13 cellular contexts compared by ENCODE assay signal in genomic region chr17:43406676-43407645, GRCh38. TPM values are rescaled to one million over a fixed set of nuclear protein-coding genes. Genes with fewer than 3 reads are reported as not detected.
DNase-seq lines count a peak whose midpoint lies in the region; TF ChIP-seq lines count a peak whose summit lies in the region.
"Had no signal": no experiment of that assay in that cellular context is flagged by ENCODE, and none has a peak within 500 bp of the region (broad histone marks: within the 10 kb centered on the region; RNA-seq: fewer than 3 reads in every experiment).

No MANE protein-coding gene starts in this region.

- peak overlapping the region; percentile 57 for H2AFZ ChIP-seq in fibroblast of lung (ENCODE audit: low read length)

- peaks cover 44% of the 10 kb centered on the region for H3K4me1 Mint-ChIP-seq in osteocyte (ENCODE audit: unreplicated experiment)
- H3K4me1 Mint-ChIP-seq: activated T-helper 17 cell treated with anti-CD3 and anti-CD28 coated beads, Interleukin-2, amount 50 U/mL, for 72 hours; stimulated activated effector memory CD8-positive, alpha-beta T cell treated with anti-CD3 and anti-CD28 coated beads, Interleukin-12 subunit alpha, Interleukin-12 subunit beta, amount 100 ng/mL, for 72 hours had no signal

- no peaks in the 10 kb centered on the region for H3K27me3 ChIP-seq in fibroblast of lung (ENCODE audit: control insufficient read depth, insufficient read depth, low read length)

- no peaks in the 10 kb centered on the region for H4K20me1 ChIP-seq in fibroblast of lung (ENCODE audit: control insufficient read depth, extremely low read depth, insufficient read depth, low read length)

- H3K27ac ChIP-seq in fibroblast of lung (ENCODE audit: insufficient read depth, low read length) = peak overlapping the region; percentile 48
- H3K27ac ChIP-seq: KMS-11 had no signal

- no peaks in the 10 kb centered on the region for H3K9me3 Mint-ChIP-seq in osteocyte (ENCODE audit: unreplicated experiment)
- H3K9me3 Mint-ChIP-seq: activated T-helper 17 cell treated with anti-CD3 and anti-CD28 coated beads, Interleukin-2, amount 50 U/mL, for 72 hours; stimulated activated effector memory CD8-positive, alpha-beta T cell treated with anti-CD3 and anti-CD28 coated beads, Interleukin-12 subunit alpha, Interleukin-12 subunit beta, amount 100 ng/mL, for 72 hours had no signal

- H3K79me2 ChIP-seq in fibroblast of lung (ENCODE audit: control insufficient read depth, insufficient read depth, low read length) = no peaks in the 10 kb centered on the region

- H3K9ac ChIP-seq in fibroblast of lung (ENCODE audit: insufficient read depth, low read length) = no peak overlapping the region
- H3K9ac ChIP-seq: KMS-11 had no signal

- no peaks in the 10 kb centered on the region for H3K27me3 Mint-ChIP-seq in osteocyte (ENCODE audit: unreplicated experiment)

- no peak overlapping the region for H3K4me3 Mint-ChIP-seq in osteocyte (ENCODE audit: unreplicated experiment)
- H3K4me3 Mint-ChIP-seq: activated T-helper 17 cell treated with anti-CD3 and anti-CD28 coated beads, Interleukin-2, amount 50 U/mL, for 72 hours; stimulated activated effector memory CD8-positive, alpha-beta T cell treated with anti-CD3 and anti-CD28 coated beads, Interleukin-12 subunit alpha, Interleukin-12 subunit beta, amount 100 ng/mL, for 72 hours had no signal

- H3K27ac Mint-ChIP-seq in osteocyte (ENCODE audit: unreplicated experiment) = peak overlapping the region; percentile 56
- H3K27ac Mint-ChIP-seq: activated T-helper 17 cell treated with anti-CD3 and anti-CD28 coated beads, Interleukin-2, amount 50 U/mL, for 72 hours; stimulated activated effector memory CD8-positive, alpha-beta T cell treated with anti-CD3 and anti-CD28 coated beads, Interleukin-12 subunit alpha, Interleukin-12 subunit beta, amount 100 ng/mL, for 72 hours had no signal

- peaks cover 12% of the 10 kb centered on the region for H3K4me1 ChIP-seq in fibroblast of lung (ENCODE audit: control insufficient read depth, extremely low read depth, insufficient read depth, low read length)

- TF ChIP-seq CTCF in fibroblast of lung (conservative IDR thresholded peaks at IDR 0.05 in 1 of 2, IDR thresholded peaks at IDR 0.05 in 1 of 2; ENCODE audit: low read depth in 1 of 2, low read length in 2 of 2) = no peak
- no peak for TF ChIP-seq CTCF in osteocyte (IDR thresholded peaks at IDR 0.05)

- no peaks in the 10 kb centered on the region for H3K36me3 Mint-ChIP-seq in osteocyte (ENCODE audit: unreplicated experiment)
- H3K36me3 Mint-ChIP-seq: stimulated activated effector memory CD8-positive, alpha-beta T cell treated with anti-CD3 and anti-CD28 coated beads, Interleukin-12 subunit alpha, Interleukin-12 subunit beta, amount 100 ng/mL, for 72 hours had no signal

- H3K4me2 ChIP-seq in fibroblast of lung (ENCODE audit: extremely low read depth, insufficient read depth, low read length) = peak overlapping the region; percentile 37
- H3K4me2 ChIP-seq: KMS-11 had no signal

- no peaks in the 10 kb centered on the region for H3K9me3 ChIP-seq in fibroblast of lung (ENCODE audit: control insufficient read depth, insufficient read depth, low read depth, low read length)

- DNase-seq in ELR (ENCODE audit: low read depth) = peak; percentile 55
- peak; percentile 37 for DNase-seq in RPMI7951 (ENCODE audit: low read depth)
- peak; percentile 65 to 82 for DNase-seq in fibroblast of lung (ENCODE audit: low read depth in 2 of 2)
- no peak for DNase-seq in osteocyte (ENCODE audit: extremely low spot score, unreplicated experiment)
- DNase-seq in NCI-H526 treated with DMSO at 0.1 percent for 48 hours (lab: John Stamatoyannopoulos, UW) = no peak
- no peak for DNase-seq in NCI-H774 (lab: John Stamatoyannopoulos, UW)
- no peak for DNase-seq in DMS153 (lab: John Stamatoyannopoulos, UW)
- no peak for DNase-seq in OCI-M2 (lab: John Stamatoyannopoulos, UW; ENCODE audit: unreplicated experiment)
- DNase-seq: DMS79; effector memory CD4-positive, alpha-beta T cell had no signal

- no peak overlapping the region for H3K4me3 ChIP-seq in fibroblast of lung (replicated peaks in 1 of 4; ENCODE audit: control extremely low read depth in 1 of 4, insufficient read depth in 1 of 4, low read depth in 3 of 4, low read length in 4 of 4)

- H3K36me3 ChIP-seq in fibroblast of lung (ENCODE audit: control insufficient read depth, insufficient read depth, low read length) = no peaks in the 10 kb centered on the region

RNA-seq across cellular contexts. Expression of gene ARL4D, which starts 8.2 kb away (rescaled TPM):
- total RNA-seq in RPMI7951 (2014; rRNA removed; shearing (Covaris generic)) = 16.3 and 22.0 TPM in 2 replicates
- total RNA-seq in fibroblast of lung (46.4 and 60.6 TPM in 2 replicates), osteocyte (17.2 and 19.3 TPM in 2 replicates)
- polyA plus RNA-seq in fibroblast of lung = 12.5 and 14.0 TPM in 2 replicates
- polyA plus RNA-seq in fibroblast of lung (2012) = 12.3 and 14.6 TPM in 2 replicates
- polyA minus RNA-seq in fibroblast of lung (ENCODE audit: low replicate concordance) = 10.4 and 17.2 TPM in 2 replicates

Comparison
In these comparisons a context has a peak if more than half of its experiments do, and no peak if none do; other contexts are left out.
1. DNase-seq: peak in ELR (single experiment), RPMI7951 (single experiment) and fibroblast of lung (2 of 2); none in osteocyte (single experiment), NCI-H526 treated with DMSO at 0.1 percent for 48 hours (single experiment), NCI-H774 (single experiment), DMS153 (single experiment) and OCI-M2 (single experiment).